10 cellular contexts compared by ENCODE assay signal in the genomic region with DNA sequence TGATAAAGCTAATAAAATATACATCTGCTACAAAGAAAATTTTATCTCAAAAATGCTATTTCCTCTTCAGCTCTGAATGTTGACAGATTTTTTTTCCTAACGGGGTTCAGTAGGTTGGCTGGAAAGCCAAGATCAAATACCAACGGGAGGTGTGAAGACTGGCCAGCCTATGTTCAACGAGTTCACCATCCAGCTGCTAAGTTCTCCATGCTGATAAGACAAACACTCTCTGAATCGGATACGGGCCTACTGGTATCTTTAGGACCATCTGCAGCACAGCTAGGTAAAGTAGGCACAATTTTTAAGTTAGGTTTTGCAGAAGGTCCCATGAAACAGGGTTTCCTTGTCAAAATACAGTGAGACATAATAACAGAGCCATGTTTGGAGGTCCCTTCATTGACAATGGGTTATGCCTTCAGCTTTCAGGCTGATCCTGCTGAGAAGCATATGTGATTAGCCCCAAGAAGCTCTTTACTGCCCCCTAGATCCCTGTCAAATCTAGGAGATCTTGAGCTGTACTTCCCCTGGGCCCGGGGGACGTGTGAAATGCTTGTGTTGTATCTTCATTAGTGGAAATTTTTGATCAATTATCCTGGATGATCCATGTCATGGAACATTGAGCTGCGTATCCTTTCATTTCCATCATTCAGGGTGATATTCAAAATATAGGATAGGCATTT.
DNase-seq lines count a peak whose midpoint lies in the region; ATAC-seq and TF ChIP-seq lines count a peak whose summit lies in the region.
"Had no signal": no experiment of that assay in that cellular context is flagged by ENCODE, and none has a peak within 500 bp of the region (broad histone marks: within the 10 kb centered on the region; RNA-seq: fewer than 3 reads in every experiment).

No MANE protein-coding gene starts in this region.

- H3K4me2 ChIP-seq in SK-N-SH: no peak overlapping the region
- H3K4me2 ChIP-seq in KMS-11: no peak overlapping the region

- no peaks in the 10 kb centered on the region for H3K9me3 ChIP-seq in SK-N-SH
- H3K9me3 ChIP-seq in psoas muscle: no peaks in the 10 kb centered on the region

- no peak for TF ChIP-seq EP300 in SK-N-SH (IDR thresholded peaks at IDR 0.05; ENCODE audit: borderline replicate concordance in 1 of 2, low read depth in 1 of 2, low read length in 1 of 2)

- no peak overlapping the region for H2AFZ ChIP-seq in SK-N-SH (ENCODE audit: low read depth)
- no peak overlapping the region for H2AFZ ChIP-seq in KMS-11 (ENCODE audit: low read depth)

- H3K79me2 ChIP-seq in SK-N-SH (ENCODE audit: insufficient read depth): no peaks in the 10 kb centered on the region
- H3K79me2 ChIP-seq in KMS-11 (ENCODE audit: insufficient read depth, low read depth): no peaks in the 10 kb centered on the region

- intact Hi-C loops in psoas muscle (cut with DNase I): no loop called here

- 6% methylated on average over 8 of the region's 8 CpGs for WGBS in SK-N-SH (ENCODE audit: low lambda C conversion rate)
- WGBS in psoas muscle, 3 donors: 60 to 67% (median 65%) methylated on average over 8 of the region's 8 CpGs

- DNase-seq in SK-N-SH (no peak), choroid plexus epithelial cell (ENCODE audit: low read depth) (peak; percentile 2), psoas muscle (no peak), T1000 (lab: John Stamatoyannopoulos, UW) (no peak), islet precursor cell (no peak)
- no peak for DNase-seq in activated T-cell treated with anti-CD3 and anti-CD28 coated beads, Interleukin-2, amount 50 U/mL, for 1 hour
- DNase-seq: NCI-H524 treated with DMSO at 0.1 percent for 48 hours; stimulated activated naive CD4-positive, alpha-beta T cell treated with Interleukin-2 at 50 U/mL for 16 hours had no signal

- H3F3A ChIP-seq in SK-N-SH (replicated peaks; ENCODE audit: insufficient read depth): no peaks in the 10 kb centered on the region

- H3K9ac ChIP-seq in SK-N-SH (no peak overlapping the region), KMS-11 (no peak overlapping the region)

- ATAC-seq in SK-N-SH treated with all-trans-retinoic acid at 6 μM for 48 hours (0 out of 3 replicates have a peak, but pooled peaks have one; percentile 24), psoas muscle (no peak)

- H3K4me3 ChIP-seq in SK-N-SH (ENCODE audit: low read depth in 2 of 2, low read length in 1 of 2) (no peak overlapping the region), KMS-11 (IDR thresholded peaks at IDR 0.05; ENCODE audit: insufficient read depth, low read depth, low read length) (no peak overlapping the region), choroid plexus epithelial cell (ENCODE audit: low read depth, low read length) (no peak overlapping the region), psoas muscle (no peak overlapping the region)

- CTCF ChIA-PET in SK-N-SH (lab: Yijun Ruan, JAX): interaction anchor here (0.9 kb wide), 1 partner anchor 13 kb away, joined by 3 read pairs; no protein-coding TSS in a partner anchor

- H3K27me3 ChIP-seq in SK-N-SH (ENCODE audit: insufficient read depth) (no peaks in the 10 kb centered on the region; the same call in 1 of the 2 replicates), KMS-11 (ENCODE audit: insufficient read depth, low read depth) (no peaks in the 10 kb centered on the region), psoas muscle (ENCODE audit: insufficient read depth in 3 of 3, low read length in 2 of 3) (no peaks in the 10 kb centered on the region)

- no peaks in the 10 kb centered on the region for H4K20me1 ChIP-seq in SK-N-SH (ENCODE audit: insufficient read depth)
- H4K20me1 ChIP-seq in KMS-11 (ENCODE audit: insufficient read depth): no peaks in the 10 kb centered on the region

- H3K9me2 ChIP-seq in SK-N-SH: no peaks in the 10 kb centered on the region

- TF ChIP-seq RAD21 in SK-N-SH (IDR thresholded peaks at IDR 0.05; ENCODE audit: low read length): no peak

- TF ChIP-seq CTCF in SK-N-SH (IDR thresholded peaks at IDR 0.05) (no peak), KMS-11 (conservative IDR thresholded peaks at IDR 0.05; ENCODE audit: low read depth, low read length) (peak; percentile 39; the same call in 1 of the 2 replicates), choroid plexus epithelial cell (conservative IDR thresholded peaks at IDR 0.05; ENCODE audit: low read depth, low read length) (peak; percentile 28), psoas muscle (IDR thresholded peaks at IDR 0.05) (peak; percentile 8)

- H3K4me1 ChIP-seq in SK-N-SH (ENCODE audit: control insufficient read depth in 1 of 2, insufficient read depth in 2 of 2, low read depth in 1 of 2, low read length in 1 of 2) (no peaks in the 10 kb centered on the region), KMS-11 (ENCODE audit: low read depth, poor library complexity, severe bottlenecking) (no peaks in the 10 kb centered on the region), psoas muscle (no peaks in the 10 kb centered on the region)

- H3K27ac ChIP-seq in SK-N-SH (ENCODE audit: low read depth in 2 of 2, low read length in 1 of 2): no peak overlapping the region
- no peak overlapping the region for H3K27ac ChIP-seq in KMS-11
- no peak overlapping the region for H3K27ac ChIP-seq in psoas muscle

- H3K36me3 ChIP-seq in SK-N-SH (replicated peaks in 1 of 2; ENCODE audit: control insufficient read depth in 1 of 2, insufficient read depth in 2 of 2, low read length in 1 of 2) (no peaks in the 10 kb centered on the region), KMS-11 (ENCODE audit: insufficient read depth) (no peaks in the 10 kb centered on the region), psoas muscle (ENCODE audit: insufficient read depth in 1 of 2, low read depth in 1 of 2) (no peaks in the 10 kb centered on the region)

- POLR2A ChIA-PET in SK-N-SH (lab: Yijun Ruan, JAX): no interaction called here

TF ChIP-seq in SK-N-SH treated with all-trans-retinoic acid at 6 μM for 48 hours, 23 proteins besides CTCF, POLR2A, EP300 and RAD21:
- TF ChIP-seq SNAI2 (CRISPR knock-in tag; IDR thresholded peaks at IDR 0.05): no peak
- TF ChIP-seq, protein P1, sequence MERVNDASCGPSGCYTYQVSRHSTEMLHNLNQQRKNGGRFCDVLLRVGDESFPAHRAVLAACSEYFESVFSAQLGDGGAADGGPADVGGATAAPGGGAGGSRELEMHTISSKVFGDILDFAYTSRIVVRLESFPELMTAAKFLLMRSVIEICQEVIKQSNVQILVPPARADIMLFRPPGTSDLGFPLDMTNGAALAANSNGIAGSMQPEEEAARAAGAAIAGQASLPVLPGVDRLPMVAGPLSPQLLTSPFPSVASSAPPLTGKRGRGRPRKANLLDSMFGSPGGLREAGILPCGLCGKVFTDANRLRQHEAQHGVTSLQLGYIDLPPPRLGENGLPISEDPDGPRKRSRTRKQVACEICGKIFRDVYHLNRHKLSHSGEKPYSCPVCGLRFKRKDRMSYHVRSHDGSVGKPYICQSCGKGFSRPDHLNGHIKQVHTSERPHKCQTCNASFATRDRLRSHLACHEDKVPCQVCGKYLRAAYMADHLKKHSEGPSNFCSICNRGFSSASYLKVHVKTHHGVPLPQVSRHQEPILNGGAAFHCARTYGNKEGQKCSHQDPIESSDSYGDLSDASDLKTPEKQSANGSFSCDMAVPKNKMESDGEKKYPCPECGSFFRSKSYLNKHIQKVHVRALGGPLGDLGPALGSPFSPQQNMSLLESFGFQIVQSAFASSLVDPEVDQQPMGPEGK (CRISPR knock-in tag; IDR thresholded peaks at IDR 0.05; ENCODE audit: borderline replicate concordance): no peak
- no peak for TF ChIP-seq ZFP3 (CRISPR knock-in tag; IDR thresholded peaks at IDR 0.05)
- TF ChIP-seq ZFP30 (CRISPR knock-in tag; IDR thresholded peaks at IDR 0.05): no peak
- TF ChIP-seq ZNF8 (CRISPR knock-in tag; IDR thresholded peaks at IDR 0.05): no peak

TF ChIP-seq in SK-N-SH, 30 proteins besides CTCF, POLR2A, EP300 and RAD21 (continues in another document):
- TF ChIP-seq CHD2 (IDR thresholded peaks at IDR 0.05; ENCODE audit: low read length, partially characterized antibody) (no peak), YY1 (IDR thresholded peaks at IDR 0.05; ENCODE audit: low read depth) (no peak), TEAD4 (IDR thresholded peaks at IDR 0.05; ENCODE audit: borderline replicate concordance, insufficient read depth) (no peak), RFX5 (IDR thresholded peaks at IDR 0.05; ENCODE audit: low read length) (no peak), FOXM1 (IDR thresholded peaks at IDR 0.05; ENCODE audit: low read depth) (no peak), TAF1 (IDR thresholded peaks at IDR 0.05; ENCODE audit: borderline replicate concordance, low read depth, low read length) (no peak), POLR2AphosphoS5 (IDR thresholded peaks at IDR 0.05; ENCODE audit: low read depth, low read length) (no peak), MEF2A (IDR thresholded peaks at IDR 0.05; ENCODE audit: borderline replicate concordance, low read depth) (no peak), SMC3 (IDR thresholded peaks at IDR 0.05; ENCODE audit: low read depth, low read length) (no peak), SIN3A (IDR thresholded peaks at IDR 0.05; ENCODE audit: borderline replicate concordance, low read depth, low read length) (no peak), FOSL2 (IDR thresholded peaks at IDR 0.05; ENCODE audit: borderline replicate concordance, low read depth) (no peak)
- TF ChIP-seq, protein P2, sequence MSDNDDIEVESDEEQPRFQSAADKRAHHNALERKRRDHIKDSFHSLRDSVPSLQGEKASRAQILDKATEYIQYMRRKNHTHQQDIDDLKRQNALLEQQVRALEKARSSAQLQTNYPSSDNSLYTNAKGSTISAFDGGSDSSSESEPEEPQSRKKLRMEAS (IDR thresholded peaks at IDR 0.05; ENCODE audit: low read depth): no peak
- TF ChIP-seq, protein P3, sequence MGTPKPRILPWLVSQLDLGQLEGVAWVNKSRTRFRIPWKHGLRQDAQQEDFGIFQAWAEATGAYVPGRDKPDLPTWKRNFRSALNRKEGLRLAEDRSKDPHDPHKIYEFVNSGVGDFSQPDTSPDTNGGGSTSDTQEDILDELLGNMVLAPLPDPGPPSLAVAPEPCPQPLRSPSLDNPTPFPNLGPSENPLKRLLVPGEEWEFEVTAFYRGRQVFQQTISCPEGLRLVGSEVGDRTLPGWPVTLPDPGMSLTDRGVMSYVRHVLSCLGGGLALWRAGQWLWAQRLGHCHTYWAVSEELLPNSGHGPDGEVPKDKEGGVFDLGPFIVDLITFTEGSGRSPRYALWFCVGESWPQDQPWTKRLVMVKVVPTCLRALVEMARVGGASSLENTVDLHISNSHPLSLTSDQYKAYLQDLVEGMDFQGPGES (IDR thresholded peaks at IDR 0.05; ENCODE audit: low read depth, low read length): no peak
- TF ChIP-seq, protein P4, sequence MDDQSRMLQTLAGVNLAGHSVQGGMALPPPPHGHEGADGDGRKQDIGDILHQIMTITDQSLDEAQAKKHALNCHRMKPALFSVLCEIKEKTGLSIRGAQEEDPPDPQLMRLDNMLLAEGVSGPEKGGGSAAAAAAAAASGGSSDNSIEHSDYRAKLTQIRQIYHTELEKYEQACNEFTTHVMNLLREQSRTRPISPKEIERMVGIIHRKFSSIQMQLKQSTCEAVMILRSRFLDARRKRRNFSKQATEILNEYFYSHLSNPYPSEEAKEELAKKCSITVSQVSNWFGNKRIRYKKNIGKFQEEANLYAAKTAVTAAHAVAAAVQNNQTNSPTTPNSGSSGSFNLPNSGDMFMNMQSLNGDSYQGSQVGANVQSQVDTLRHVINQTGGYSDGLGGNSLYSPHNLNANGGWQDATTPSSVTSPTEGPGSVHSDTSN (IDR thresholded peaks at IDR 0.05): no peak
